Comparison of ENCODE assay signal across 35 cellular contexts in the genomic region with DNA sequence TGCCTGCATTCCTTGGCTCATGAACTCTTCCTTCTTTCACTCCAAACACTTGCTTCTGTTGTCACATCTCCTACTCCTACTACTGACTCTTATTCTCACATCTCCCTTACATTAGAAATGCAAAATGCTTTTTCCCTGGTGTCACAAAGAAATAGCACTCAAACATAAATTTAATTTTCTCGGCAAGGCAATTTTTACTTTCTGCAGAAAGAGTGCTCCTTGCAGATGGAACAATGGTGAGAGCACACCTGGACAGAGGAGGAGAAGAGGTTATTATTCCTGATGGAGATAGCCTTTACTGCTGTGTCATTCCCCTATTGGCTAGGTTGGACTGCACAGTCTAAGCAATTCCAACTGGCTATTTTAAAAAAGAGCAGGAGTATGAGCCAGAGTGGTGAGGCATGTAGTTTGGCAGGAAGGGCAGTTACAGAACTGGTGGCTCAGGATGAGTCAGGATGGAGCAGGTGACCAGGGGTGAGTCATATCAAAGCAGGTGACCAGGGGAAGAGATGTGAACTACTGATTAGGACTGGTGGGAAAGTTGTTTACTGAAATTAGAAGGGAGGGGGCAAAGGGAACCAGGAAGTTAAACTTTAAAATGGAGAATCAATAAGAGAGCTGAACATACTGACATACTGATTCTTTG. TPM values are rescaled to one million over a fixed set of nuclear protein-coding genes. Genes with fewer than 3 reads are reported as not detected.
DNase-seq lines count a peak whose midpoint lies in the region; ATAC-seq and TF ChIP-seq lines count a peak whose summit lies in the region.
"Had no signal": no experiment of that assay in that cellular context is flagged by ENCODE, and none has a peak within 500 bp of the region (broad histone marks: within the 10 kb centered on the region; RNA-seq: fewer than 3 reads in every experiment).

No MANE protein-coding gene starts in this region.

- no peak overlapping the region for H2BK5ac ChIP-seq in trophoblast cell (ENCODE audit: low read depth, low read length, poor library complexity)

- H4K8ac ChIP-seq in trophoblast cell (ENCODE audit: low read depth, low read length) = no peak overlapping the region

- H3K4me3 Mint-ChIP-seq in endodermal cell = no peak overlapping the region
- no peak overlapping the region for H3K4me3 Mint-ChIP-seq in mesothelial cell of epicardium
- H3K4me3 Mint-ChIP-seq: activated naive CD8-positive, alpha-beta T cell treated with anti-CD3 and anti-CD28 coated beads, Interleukin-2, amount 50 U/mL, for 24 hours; HFFc6; nephron progenitor cell; T-cell had no signal

- H3K27me3 Mint-ChIP-seq in endodermal cell (ENCODE audit: insufficient read depth) (no peaks in the 10 kb centered on the region), mesothelial cell of epicardium (ENCODE audit: low read depth) (no peaks in the 10 kb centered on the region)
- H3K27me3 Mint-ChIP-seq: activated naive CD8-positive, alpha-beta T cell treated with anti-CD3 and anti-CD28 coated beads, Interleukin-2, amount 50 U/mL, for 24 hours; T-cell had no signal

- H3K18ac ChIP-seq in trophoblast cell (ENCODE audit: low read length) = no peak overlapping the region

- H4K12ac ChIP-seq in trophoblast cell (ENCODE audit: low read depth, low read length) = no peak overlapping the region

- H3K9ac ChIP-seq in endodermal cell (ENCODE audit: extremely low read depth, low read length, poor library complexity, severe bottlenecking) (no peak overlapping the region), trophoblast cell (ENCODE audit: low read length) (no peak overlapping the region)
- H3K9ac ChIP-seq: BLaER1 treated with 17β-estradiol and CSF1 and Interleukin-3, amounts not matched to agents 10 nM and 100 nM; KMS-11 had no signal

- H3K36me3 ChIP-seq in endodermal cell (ENCODE audit: control insufficient read depth, insufficient read depth, low read length) = no peaks in the 10 kb centered on the region
- peaks cover 0 to 1% of the 10 kb centered on the region in 2 experiments for H3K36me3 ChIP-seq in trophoblast cell (ENCODE audit: control insufficient read depth in 1 of 2, insufficient read depth in 2 of 2, low read length in 2 of 2)
- no peaks in the 10 kb centered on the region for H3K36me3 ChIP-seq in stomach
- H3K36me3 ChIP-seq: BLaER1 treated with 17β-estradiol and CSF1 and Interleukin-3, amounts not matched to agents 10 nM and 100 nM; ovary; right atrium auricular region had no signal

- H3K23ac ChIP-seq in trophoblast cell (ENCODE audit: low read length) = no peak overlapping the region

- no peak overlapping the region for H2BK120ac ChIP-seq in trophoblast cell (ENCODE audit: insufficient read depth, low read length, poor library complexity)

- H3K4me1 Mint-ChIP-seq in endodermal cell (peaks cover 4% of the 10 kb centered on the region), mesothelial cell of epicardium (no peaks in the 10 kb centered on the region)
- H3K4me1 Mint-ChIP-seq: activated naive CD8-positive, alpha-beta T cell treated with anti-CD3 and anti-CD28 coated beads, Interleukin-2, amount 50 U/mL, for 24 hours; nephron progenitor cell; T-cell had no signal

- intact Hi-C loops in stomach (cut with DNase I; ENCODE audit: low total_unique reads) = no loop called here

- H3K4me3 ChIP-seq in endodermal cell (ENCODE audit: low read length) = peak overlapping the region; percentile 35
- H3K4me3 ChIP-seq in trophoblast cell (ENCODE audit: low read depth, low read length) = no peak overlapping the region
- H3K4me3 ChIP-seq in stomach = no peak overlapping the region
- H3K4me3 ChIP-seq: BLaER1 treated with 17β-estradiol and CSF1 and Interleukin-3, amounts not matched to agents 10 nM and 100 nM; body of pancreas; mucosa of descending colon; ovary; right atrium auricular region; testis had no signal

- no peak overlapping the region for H2BK12ac ChIP-seq in trophoblast cell (ENCODE audit: low read length)

- TF ChIP-seq POLR2A in stomach (IDR thresholded peaks at IDR 0.05) = no peak

- peaks cover 38% of the 10 kb centered on the region for H3K9me3 Mint-ChIP-seq in endodermal cell
- H3K9me3 Mint-ChIP-seq in mesothelial cell of epicardium = peaks cover 36% of the 10 kb centered on the region

- H3K4me1 ChIP-seq in endodermal cell (ENCODE audit: control insufficient read depth, insufficient read depth, low read length) (no peaks in the 10 kb centered on the region), trophoblast cell (ENCODE audit: control insufficient read depth in 1 of 2, insufficient read depth in 2 of 2, low read length in 2 of 2) (no peaks in the 10 kb centered on the region), stomach (no peaks in the 10 kb centered on the region)
- H3K4me1 ChIP-seq: BLaER1 treated with 17β-estradiol and CSF1 and Interleukin-3, amounts not matched to agents 10 nM and 100 nM; body of pancreas; Caco-2; right atrium auricular region; testis had no signal

- no peak overlapping the region for H3K4ac ChIP-seq in trophoblast cell (ENCODE audit: low read depth, low read length)

- H3K27me3 ChIP-seq in endodermal cell (ENCODE audit: control insufficient read depth, insufficient read depth, low read length, poor library complexity, severe bottlenecking) = no peaks in the 10 kb centered on the region
- no peaks in the 10 kb centered on the region for H3K27me3 ChIP-seq in trophoblast cell (ENCODE audit: insufficient read depth, low read length)
- no peaks in the 10 kb centered on the region for H3K27me3 ChIP-seq in stomach
- H3K27me3 ChIP-seq: BLaER1 treated with 17β-estradiol and CSF1 and Interleukin-3, amounts not matched to agents 10 nM and 100 nM; body of pancreas; ovary; right atrium auricular region; testis had no signal

- no peak overlapping the region for H2AFZ ChIP-seq in trophoblast cell (ENCODE audit: insufficient read depth, low read length, poor library complexity)

- no peak overlapping the region for H3K14ac ChIP-seq in trophoblast cell (ENCODE audit: low read length)

- no peak overlapping the region for H3K27ac ChIP-seq in endodermal cell (ENCODE audit: low read depth, low read length)
- H3K27ac ChIP-seq in trophoblast cell (ENCODE audit: low read depth, low read length) = no peak overlapping the region
- no peak overlapping the region for H3K27ac ChIP-seq in stomach
- H3K27ac ChIP-seq: BLaER1 treated with 17β-estradiol and CSF1 and Interleukin-3, amounts not matched to agents 10 nM and 100 nM; body of pancreas; KMS-11; ovary; right atrium auricular region; testis had no signal

- no peak overlapping the region for H3K27ac Mint-ChIP-seq in endodermal cell
- no peak overlapping the region for H3K27ac Mint-ChIP-seq in mesothelial cell of epicardium
- H3K27ac Mint-ChIP-seq: activated naive CD8-positive, alpha-beta T cell treated with anti-CD3 and anti-CD28 coated beads, Interleukin-2, amount 50 U/mL, for 24 hours; HFFc6; nephron progenitor cell; T-cell had no signal

- DNase-seq in ELR (ENCODE audit: low read depth) (peak; percentile 35), M059J (ENCODE audit: low read depth) (peak; percentile 60), endodermal cell (peak; percentile 51), trophoblast cell (peak; percentile 78 to 81), mesothelial cell of epicardium (ENCODE audit: low spot score in 2 of 2, unreplicated experiment in 2 of 2) (no peak), stomach (no peak), NCI-H1092 (lab: John Stamatoyannopoulos, UW) (no peak)
- DNase-seq: activated CD4-positive, alpha-beta T cell treated with anti-CD3 and anti-CD28 coated beads for 4 hours; activated CD8-positive, alpha-beta memory T cell treated with anti-CD3 and anti-CD28 coated beads for 24 hours; activated gamma-delta T cell treated with Interleukin-2 at 50 U/mL for 16 hours; activated naive CD8-positive, alpha-beta T cell treated with anti-CD3 and anti-CD28 coated beads, Interleukin-2, amount 50 U/mL, for 24 hours; activated T-cell treated with anti-CD3 and anti-CD28 coated beads, Interleukin-2, amount 50 U/mL, for 1 hour; body of pancreas; Caco-2; HFFc6; left ventricle myocardium superior; mucosa of descending colon; NCI-H1048; NCI-H1930; NCI-H226; nephron progenitor cell; ovary; SIG-M5; stimulated activated CD4-positive, alpha-beta T cell treated with anti-CD3 and anti-CD28 coated beads, Interleukin-12 subunit alpha, Interleukin-12 subunit beta, amount 100 ng/mL, for 4 hours; stimulated activated CD4-positive, alpha-beta T cell treated with anti-CD3 and anti-CD28 coated beads, Interleukin-4, amount 100 ng/mL, for 4 hours; stimulated activated naive CD4-positive, alpha-beta T cell; T-cell; testis had no signal

- H3K36me3 Mint-ChIP-seq in endodermal cell (ENCODE audit: low read depth) (no peaks in the 10 kb centered on the region), mesothelial cell of epicardium (peaks cover 2% of the 10 kb centered on the region)
- H3K36me3 Mint-ChIP-seq: T-cell had no signal

- H3K79me1 ChIP-seq in trophoblast cell (ENCODE audit: low read length) = no peaks in the 10 kb centered on the region

- peaks cover 38% of the 10 kb centered on the region for H3K9me3 ChIP-seq in endodermal cell (ENCODE audit: control insufficient read depth, low read length)
- peaks cover 5% of the 10 kb centered on the region for H3K9me3 ChIP-seq in trophoblast cell (ENCODE audit: insufficient read depth, low read depth, low read length)
- H3K9me3 ChIP-seq in stomach = peaks cover 0 to 36% (median 23%) of the 10 kb centered on the region in 4 donors
- H3K9me3 ChIP-seq: body of pancreas, ovary had no signal

- no peak overlapping the region for H4K91ac ChIP-seq in trophoblast cell (ENCODE audit: low read depth, low read length)

- TF ChIP-seq EP300 in stomach (IDR thresholded peaks at IDR 0.05) = no peak

- 67 to 95% methylated on average over 1 of the region's 1 CpG for WGBS in endodermal cell (ENCODE audit: insufficient coverage in 1 of 2, insufficient read length in 1 of 2), 2 experiments
- no CpG with 5 or more reads among the region's 1 CpG for WGBS in trophoblast cell (ENCODE audit: extremely low coverage, insufficient coverage, insufficient read length)
- WGBS in stomach, 5 donors = 90 to 100% (median 97%) methylated on average over 1 of the region's 1 CpG

- no peak overlapping the region for H2AK5ac ChIP-seq in trophoblast cell (ENCODE audit: low read length)

- TF ChIP-seq CTCF in endodermal cell (conservative IDR thresholded peaks at IDR 0.05) = no peak
- TF ChIP-seq CTCF in mesothelial cell of epicardium (IDR thresholded peaks at IDR 0.05; ENCODE audit: unreplicated experiment) = no peak
- TF ChIP-seq CTCF in stomach (IDR thresholded peaks at IDR 0.05) = no peak

- no peaks in the 10 kb centered on the region for H3K79me2 ChIP-seq in trophoblast cell (ENCODE audit: control insufficient read depth, insufficient read depth, low read length, poor library complexity)

- no peak for ATAC-seq in GM18873 (IDR thresholded peaks at IDR 0.05; ENCODE audit: low FRiP score, unreplicated experiment)
- ATAC-seq: activated naive CD8-positive, alpha-beta T cell treated with anti-CD3 and anti-CD28 coated beads, Interleukin-2, amount 50 U/mL, for 24 hours; body of pancreas; left ventricle myocardium superior; mucosa of descending colon; T-cell had no signal

- no peak overlapping the region for H3K4me2 ChIP-seq in trophoblast cell (ENCODE audit: low read length)
- H3K4me2 ChIP-seq: BLaER1 treated with 17β-estradiol and CSF1 and Interleukin-3, amounts not matched to agents 10 nM and 100 nM; KMS-11 had no signal

RNA-seq across cellular contexts. Expression of gene CYP2C9, which starts 52.9 kb away (rescaled TPM):
- total RNA-seq in M059J (2014; rRNA removed; shearing (Covaris generic)) = not detected in 2 replicates
- total RNA-seq in endodermal cell = under 1 TPM in 1 of 2 donors, not detected in 1; 0.24 TPM
- polyA plus RNA-seq in endodermal cell (2013, experiment 1 of 2) = not detected
- not detected for polyA plus RNA-seq in endodermal cell (2013, experiment 2 of 2)
- 0.38 and 0.51 TPM in 2 replicates for polyA plus RNA-seq in trophoblast cell (2013)
- not detected in 3 replicates for total RNA-seq in mesothelial cell of epicardium
- total RNA-seq in stomach = 100 to 1,000 TPM in 3 of 5 donors, 10 to 100 TPM in 2; 15.1 to 176 (median 118) TPM
- polyA plus RNA-seq in stomach = 1 to 10 TPM in 1 of 3 donors, under 1 TPM in 1, not detected in 1; 0.75 to 7.2 TPM
- total RNA-seq: cerebellum, Daoy, HFFc6, left ventricle myocardium superior, right atrium auricular region, testis had no signal
- polyA plus RNA-seq: AG04450, ovary had no signal

Comparison
In these comparisons a context has a peak if more than half of its experiments do, and no peak if none do; other contexts are left out.
1. DNase-seq: peak in ELR (single experiment), M059J (single experiment), endodermal cell (single experiment) and trophoblast cell (2 of 2); none in mesothelial cell of epicardium (0 of 2), stomach (single experiment) and NCI-H1092 (single experiment).
2. RNA of gene CYP2C9, which starts 52.9 kb away (total RNA-seq): 15.1 to 176 TPM in stomach; 0.24 TPM in endodermal cell, not detected in M059J and not detected in mesothelial cell of epicardium; every median in the first group is over 10 times any median in the second.